ENCODE assay signal across 1 cellular context in genomic region chr3:46578973-46579755, GRCh38.
TF ChIP-seq lines count a peak whose summit lies in the region.

No MANE protein-coding gene starts in this region.

TF ChIP-seq in HepG2, 621 proteins besides CTCF, POLR2A, EP300 and RAD21 (continued from another document and continues in another):
- TF ChIP-seq, protein P1, sequence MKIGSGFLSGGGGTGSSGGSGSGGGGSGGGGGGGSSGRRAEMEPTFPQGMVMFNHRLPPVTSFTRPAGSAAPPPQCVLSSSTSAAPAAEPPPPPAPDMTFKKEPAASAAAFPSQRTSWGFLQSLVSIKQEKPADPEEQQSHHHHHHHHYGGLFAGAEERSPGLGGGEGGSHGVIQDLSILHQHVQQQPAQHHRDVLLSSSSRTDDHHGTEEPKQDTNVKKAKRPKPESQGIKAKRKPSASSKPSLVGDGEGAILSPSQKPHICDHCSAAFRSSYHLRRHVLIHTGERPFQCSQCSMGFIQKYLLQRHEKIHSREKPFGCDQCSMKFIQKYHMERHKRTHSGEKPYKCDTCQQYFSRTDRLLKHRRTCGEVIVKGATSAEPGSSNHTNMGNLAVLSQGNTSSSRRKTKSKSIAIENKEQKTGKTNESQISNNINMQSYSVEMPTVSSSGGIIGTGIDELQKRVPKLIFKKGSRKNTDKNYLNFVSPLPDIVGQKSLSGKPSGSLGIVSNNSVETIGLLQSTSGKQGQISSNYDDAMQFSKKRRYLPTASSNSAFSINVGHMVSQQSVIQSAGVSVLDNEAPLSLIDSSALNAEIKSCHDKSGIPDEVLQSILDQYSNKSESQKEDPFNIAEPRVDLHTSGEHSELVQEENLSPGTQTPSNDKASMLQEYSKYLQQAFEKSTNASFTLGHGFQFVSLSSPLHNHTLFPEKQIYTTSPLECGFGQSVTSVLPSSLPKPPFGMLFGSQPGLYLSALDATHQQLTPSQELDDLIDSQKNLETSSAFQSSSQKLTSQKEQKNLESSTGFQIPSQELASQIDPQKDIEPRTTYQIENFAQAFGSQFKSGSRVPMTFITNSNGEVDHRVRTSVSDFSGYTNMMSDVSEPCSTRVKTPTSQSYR (CRISPR knock-in tag; IDR thresholded peaks at IDR 0.05; ENCODE audit: borderline replicate concordance), result no peak
- TF ChIP-seq, protein P2, sequence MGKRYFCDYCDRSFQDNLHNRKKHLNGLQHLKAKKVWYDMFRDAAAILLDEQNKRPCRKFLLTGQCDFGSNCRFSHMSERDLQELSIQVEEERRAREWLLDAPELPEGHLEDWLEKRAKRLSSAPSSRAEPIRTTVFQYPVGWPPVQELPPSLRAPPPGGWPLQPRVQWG (CRISPR knock-in tag; IDR thresholded peaks at IDR 0.05; ENCODE audit: borderline replicate concordance, low read depth), result no peak
- TF ChIP-seq MIXL1 (CRISPR knock-in tag; IDR thresholded peaks at IDR 0.05), result peak; percentile 56; the same call in 1 of the 2 replicates
- no peak for TF ChIP-seq ZNF414 (CRISPR knock-in tag; IDR thresholded peaks at IDR 0.05)
- TF ChIP-seq SCMH1 (CRISPR knock-in tag; IDR thresholded peaks at IDR 0.05; ENCODE audit: borderline replicate concordance), result no peak
- TF ChIP-seq, protein P3, sequence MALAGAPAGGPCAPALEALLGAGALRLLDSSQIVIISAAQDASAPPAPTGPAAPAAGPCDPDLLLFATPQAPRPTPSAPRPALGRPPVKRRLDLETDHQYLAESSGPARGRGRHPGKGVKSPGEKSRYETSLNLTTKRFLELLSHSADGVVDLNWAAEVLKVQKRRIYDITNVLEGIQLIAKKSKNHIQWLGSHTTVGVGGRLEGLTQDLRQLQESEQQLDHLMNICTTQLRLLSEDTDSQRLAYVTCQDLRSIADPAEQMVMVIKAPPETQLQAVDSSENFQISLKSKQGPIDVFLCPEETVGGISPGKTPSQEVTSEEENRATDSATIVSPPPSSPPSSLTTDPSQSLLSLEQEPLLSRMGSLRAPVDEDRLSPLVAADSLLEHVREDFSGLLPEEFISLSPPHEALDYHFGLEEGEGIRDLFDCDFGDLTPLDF (CRISPR knock-in tag; IDR thresholded peaks at IDR 0.05), result no peak
- TF ChIP-seq, protein P4, sequence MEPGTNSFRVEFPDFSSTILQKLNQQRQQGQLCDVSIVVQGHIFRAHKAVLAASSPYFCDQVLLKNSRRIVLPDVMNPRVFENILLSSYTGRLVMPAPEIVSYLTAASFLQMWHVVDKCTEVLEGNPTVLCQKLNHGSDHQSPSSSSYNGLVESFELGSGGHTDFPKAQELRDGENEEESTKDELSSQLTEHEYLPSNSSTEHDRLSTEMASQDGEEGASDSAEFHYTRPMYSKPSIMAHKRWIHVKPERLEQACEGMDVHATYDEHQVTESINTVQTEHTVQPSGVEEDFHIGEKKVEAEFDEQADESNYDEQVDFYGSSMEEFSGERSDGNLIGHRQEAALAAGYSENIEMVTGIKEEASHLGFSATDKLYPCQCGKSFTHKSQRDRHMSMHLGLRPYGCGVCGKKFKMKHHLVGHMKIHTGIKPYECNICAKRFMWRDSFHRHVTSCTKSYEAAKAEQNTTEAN (CRISPR knock-in tag; conservative IDR thresholded peaks at IDR 0.05), result 0 out of 2 replicates have a peak, but pooled peaks have one; percentile 34
- no peak for TF ChIP-seq TEF (CRISPR knock-in tag; IDR thresholded peaks at IDR 0.05)
- TF ChIP-seq ZXDC (CRISPR knock-in tag; IDR thresholded peaks at IDR 0.05), result no peak
- no peak for TF ChIP-seq ZNF431 (CRISPR knock-in tag; IDR thresholded peaks at IDR 0.05; ENCODE audit: borderline replicate concordance, low read depth)
- TF ChIP-seq PHF5A (CRISPR knock-in tag; IDR thresholded peaks at IDR 0.05; ENCODE audit: low read depth, unreplicated experiment), result no peak
- TF ChIP-seq FOXC1 (CRISPR knock-in tag; IDR thresholded peaks at IDR 0.05; ENCODE audit: borderline replicate concordance), result no peak
- TF ChIP-seq ZNF350 (CRISPR knock-in tag; IDR thresholded peaks at IDR 0.05; ENCODE audit: borderline replicate concordance, low read depth), result no peak
- TF ChIP-seq SP1 (IDR thresholded peaks at IDR 0.05), result no peak
- TF ChIP-seq SP1 (CRISPR knock-in tag; IDR thresholded peaks at IDR 0.05), result no peak
- TF ChIP-seq TRIM22 (IDR thresholded peaks at IDR 0.05), result no peak
- no peak for TF ChIP-seq ZNF781 (CRISPR knock-in tag; IDR thresholded peaks at IDR 0.05; ENCODE audit: borderline replicate concordance, not compliant biosample characterization)
- TF ChIP-seq ZNF841 (CRISPR knock-in tag; IDR thresholded peaks at IDR 0.05; ENCODE audit: borderline replicate concordance), result no peak
- TF ChIP-seq TRAFD1 (CRISPR knock-in tag; IDR thresholded peaks at IDR 0.05; ENCODE audit: borderline replicate concordance), result no peak
- TF ChIP-seq TCF7L2 (IDR thresholded peaks at IDR 0.05; ENCODE audit: low read depth, low read length), result peak; percentile 48; the same call in 1 of the 2 replicates
- 0 out of 2 replicates have a peak, but pooled peaks have one; percentile 21 for TF ChIP-seq ZFX (CRISPR knock-in tag; IDR thresholded peaks at IDR 0.05; ENCODE audit: low read depth)
- TF ChIP-seq ZNF33B (CRISPR knock-in tag; IDR thresholded peaks at IDR 0.05), result no peak
- TF ChIP-seq ZNF644 (CRISPR knock-in tag; IDR thresholded peaks at IDR 0.05; ENCODE audit: low read depth), result no peak
- no peak for TF ChIP-seq SIX1 (CRISPR knock-in tag; IDR thresholded peaks at IDR 0.05; ENCODE audit: borderline replicate concordance)
- TF ChIP-seq POLR2AphosphoS2 (IDR thresholded peaks at IDR 0.05; ENCODE audit: low read depth, low read length), result no peak
- no peak for TF ChIP-seq SSRP1 (CRISPR knock-in tag; IDR thresholded peaks at IDR 0.05)
- TF ChIP-seq ZNF616 (CRISPR knock-in tag; IDR thresholded peaks at IDR 0.05; ENCODE audit: low read depth), result no peak
- no peak for TF ChIP-seq CEBPB (IDR thresholded peaks at IDR 0.05; ENCODE audit: borderline replicate concordance, low read depth, low read length)
- TF ChIP-seq, protein P5, sequence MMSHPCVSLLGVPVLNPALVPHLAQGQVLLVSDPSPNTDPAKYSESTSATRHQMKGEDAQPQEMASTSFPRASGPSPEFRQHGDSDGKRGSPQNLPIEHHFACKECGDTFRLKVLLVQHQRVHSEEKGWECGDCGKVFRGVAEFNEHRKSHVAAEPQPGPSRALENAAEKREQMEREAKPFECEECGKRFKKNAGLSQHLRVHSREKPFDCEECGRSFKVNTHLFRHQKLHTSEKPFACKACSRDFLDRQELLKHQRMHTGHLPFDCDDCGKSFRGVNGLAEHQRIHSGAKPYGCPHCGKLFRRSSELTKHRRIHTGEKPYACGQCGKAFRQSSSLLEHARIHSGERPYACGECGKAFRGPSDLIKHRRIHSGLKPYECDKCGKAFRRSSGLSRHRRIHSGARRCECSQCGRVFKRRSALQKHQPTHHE (CRISPR knock-in tag; IDR thresholded peaks at IDR 0.05; ENCODE audit: borderline replicate concordance), result no peak
- TF ChIP-seq SIN3A (IDR thresholded peaks at IDR 0.05; ENCODE audit: borderline replicate concordance, low read depth, low read length), result no peak
- no peak; the same call in 1 of the 2 replicates for TF ChIP-seq FOSL2 (CRISPR knock-in tag; IDR thresholded peaks at IDR 0.05)
- TF ChIP-seq ZNF296 (CRISPR knock-in tag; conservative IDR thresholded peaks at IDR 0.05), result no peak
- TF ChIP-seq HOXA9 (CRISPR knock-in tag; IDR thresholded peaks at IDR 0.05; ENCODE audit: borderline replicate concordance), result no peak
- no peak for TF ChIP-seq HNRNPUL1 (IDR thresholded peaks at IDR 0.05; ENCODE audit: low read depth, low read length)
- no peak for TF ChIP-seq ZNF160 (CRISPR knock-in tag; IDR thresholded peaks at IDR 0.05)
- TF ChIP-seq ASH2L (IDR thresholded peaks at IDR 0.05; ENCODE audit: insufficient read length, low read depth, low read length), result no peak
- no peak for TF ChIP-seq SP4 (CRISPR knock-in tag; IDR thresholded peaks at IDR 0.05)
- TF ChIP-seq NFE2 (CRISPR knock-in tag; IDR thresholded peaks at IDR 0.05), result no peak
- TF ChIP-seq NCOA2 (CRISPR knock-in tag; IDR thresholded peaks at IDR 0.05), result peak; percentile 81
- no peak for TF ChIP-seq BORCS8-MEF2B (CRISPR knock-in tag; IDR thresholded peaks at IDR 0.05)
- TF ChIP-seq KAT7 (CRISPR knock-in tag; IDR thresholded peaks at IDR 0.05; ENCODE audit: borderline replicate concordance), result no peak
- TF ChIP-seq ZNF564 (CRISPR knock-in tag; IDR thresholded peaks at IDR 0.05), result 0 out of 2 replicates have a peak, but pooled peaks have one; percentile 30
- no peak for TF ChIP-seq ATRX (CRISPR knock-in tag; IDR thresholded peaks at IDR 0.05; ENCODE audit: borderline replicate concordance)
- no peak for TF ChIP-seq ARNT (IDR thresholded peaks at IDR 0.05)
- no peak for TF ChIP-seq PHF8 (CRISPR knock-in tag; IDR thresholded peaks at IDR 0.05)
- no peak for TF ChIP-seq TSC22D2 (CRISPR knock-in tag; IDR thresholded peaks at IDR 0.05; ENCODE audit: borderline replicate concordance)
- no peak for TF ChIP-seq ZNF839 (CRISPR knock-in tag; IDR thresholded peaks at IDR 0.05; ENCODE audit: borderline replicate concordance)
- no peak for TF ChIP-seq NFKBIZ (CRISPR knock-in tag; IDR thresholded peaks at IDR 0.05)
- no peak for TF ChIP-seq ZFP41 (CRISPR knock-in tag; IDR thresholded peaks at IDR 0.05; ENCODE audit: borderline replicate concordance)
- peak; percentile 91 for TF ChIP-seq ELF3 (CRISPR knock-in tag; IDR thresholded peaks at IDR 0.05)
- no peak for TF ChIP-seq ZNF552 (CRISPR knock-in tag; IDR thresholded peaks at IDR 0.05; ENCODE audit: borderline replicate concordance)
- TF ChIP-seq SMAD1 (CRISPR knock-in tag; IDR thresholded peaks at IDR 0.05; ENCODE audit: borderline replicate concordance, low read depth), result no peak
